Comparison of ENCODE assay signal across 16 cellular contexts in the genomic region with DNA sequence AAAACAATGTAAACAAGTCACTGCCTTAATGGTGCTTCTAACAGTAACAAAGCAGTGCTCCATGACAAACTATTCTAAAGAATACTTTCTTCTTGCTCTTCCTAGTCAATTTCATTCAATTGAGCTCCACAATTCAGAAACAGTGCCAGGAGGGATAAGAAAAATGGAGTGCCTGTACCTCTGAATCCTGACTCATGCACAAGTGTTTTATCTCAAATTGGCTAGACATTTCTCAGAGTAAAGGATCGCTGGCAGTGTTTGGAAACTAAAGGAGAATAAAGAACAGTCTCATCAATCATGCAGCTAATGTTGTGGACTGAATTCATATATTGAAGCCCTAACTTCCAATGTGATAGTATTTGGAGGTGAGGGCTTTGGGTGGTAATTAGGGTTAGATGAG.
DNase-seq lines count a peak whose midpoint lies in the region; TF ChIP-seq lines count a peak whose summit lies in the region.
"Had no signal": no experiment of that assay in that cellular context is flagged by ENCODE, and none has a peak within 500 bp of the region (broad histone marks: within the 10 kb centered on the region; RNA-seq: fewer than 3 reads in every experiment).

No MANE protein-coding gene starts in this region.

- no peak overlapping the region for H3K4me3 ChIP-seq in fibroblast of pulmonary artery (replicated peaks; ENCODE audit: low read depth, low read length)
- H3K4me3 ChIP-seq: BLaER1 treated with 17β-estradiol and CSF1 and Interleukin-3, amounts not matched to agents 10 nM and 100 nM had no signal

- DNase-seq in amniotic epithelial cell (ENCODE audit: low read depth): peak; percentile 81
- DNase-seq in astrocyte of the hippocampus (ENCODE audit: low read depth, low spot score): peak; percentile 21
- peak; percentile 47 for DNase-seq in fibroblast of pulmonary artery (ENCODE audit: low read depth)
- DNase-seq in AG08396 (ENCODE audit: low spot score): no peak
- DNase-seq in DMS 273 (lab: John Stamatoyannopoulos, UW; ENCODE audit: unreplicated experiment): no peak
- no peak for DNase-seq in UCSD-AML1 (lab: John Stamatoyannopoulos, UW; ENCODE audit: unreplicated experiment)
- no peak for DNase-seq in SKM-1 (lab: John Stamatoyannopoulos, UW; ENCODE audit: unreplicated experiment)
- DNase-seq: 8988T; ACHN; AML-193; CD4-positive, alpha-beta T cell; CD8-positive, alpha-beta T cell; COR-L47; DMS79 treated with DMSO at 0.1 percent for 48 hours; GF-D8 had no signal

- TF ChIP-seq CTCF in fibroblast of pulmonary artery (IDR thresholded peaks at IDR 0.05; ENCODE audit: low read length, missing control alignments): no peak

Comparison
In these comparisons a context has a peak if more than half of its experiments do, and no peak if none do; other contexts are left out.
1. DNase-seq: peak in amniotic epithelial cell (single experiment), astrocyte of the hippocampus (single experiment) and fibroblast of pulmonary artery (single experiment); none in AG08396 (single experiment), DMS 273 (single experiment), UCSD-AML1 (single experiment) and SKM-1 (single experiment).